ENCODE assay signal across 13 cellular contexts in genomic region chr1:153345187-153346066, GRCh38. TPM values are rescaled to one million over a fixed set of nuclear protein-coding genes. Genes with fewer than 3 reads are reported as not detected.
DNase-seq lines count a peak whose midpoint lies in the region; ATAC-seq and TF ChIP-seq lines count a peak whose summit lies in the region.
"Had no signal": no experiment of that assay in that cellular context is flagged by ENCODE, and none has a peak within 500 bp of the region (broad histone marks: within the 10 kb centered on the region; RNA-seq: fewer than 3 reads in every experiment).

No MANE protein-coding gene starts in this region.

- TF ChIP-seq CTCF in activated CD8-positive, alpha-beta T cell treated with anti-CD3 and anti-CD28 coated beads for 36 hours (IDR thresholded peaks at IDR 0.05): no peak

- DNase-seq in T-helper 1 cell (no peak), NCI-H2227 treated with DMSO at 0.1 percent for 48 hours (lab: John Stamatoyannopoulos, UW) (no peak), amniotic stem cell (lab: John Stamatoyannopoulos, UW) (no peak), NOMO-1 treated with DMSO at 0.1 percent for 48 hours (lab: John Stamatoyannopoulos, UW; ENCODE audit: unreplicated experiment) (no peak)
- peak; percentile 68 for DNase-seq in Jurkat, Clone E6-1 (ENCODE audit: low read depth, low spot score)
- DNase-seq in activated CD8-positive, alpha-beta T cell treated with anti-CD3 and anti-CD28 coated beads for 36 hours: peak; percentile 32
- peak in 1 of 2 donors; percentile 48 for DNase-seq in stimulated activated effector memory CD8-positive, alpha-beta T cell treated with anti-CD3 and anti-CD28 coated beads, Interleukin-12 subunit alpha, Interleukin-12 subunit beta, amount 100 ng/mL, for 72 hours (ENCODE audit: low spot score in 2 of 2)
- DNase-seq: DND-41, dorsolateral prefrontal cortex, foreskin fibroblast had no signal

- H3K4me1 Mint-ChIP-seq in T-helper 1 cell treated with Interleukin-12 subunit alpha and Interleukin-12 subunit beta and Interleukin-4 antibody, amounts not matched to agents 30 μg/mL and 1 μg/mL, for 36 hours (ENCODE audit: low read depth): peaks cover 43% of the 10 kb centered on the region
- H3K4me1 Mint-ChIP-seq in activated CD8-positive, alpha-beta T cell treated with anti-CD3 and anti-CD28 coated beads for 36 hours (ENCODE audit: low read depth): peaks cover 36% of the 10 kb centered on the region
- peaks cover 25% of the 10 kb centered on the region for H3K4me1 Mint-ChIP-seq in stimulated activated effector memory CD8-positive, alpha-beta T cell treated with anti-CD3 and anti-CD28 coated beads, Interleukin-12 subunit alpha, Interleukin-12 subunit beta, amount 100 ng/mL, for 72 hours

- intact Hi-C loops in activated CD8-positive, alpha-beta T cell treated with anti-CD3 and anti-CD28 coated beads for 36 hours (cut with micrococcal nuclease): no loop called here

- POLR2A ChIA-PET in activated CD8-positive, alpha-beta T cell treated with anti-CD3 and anti-CD28 coated beads for 36 hours (lab: Charles Lee): interaction anchor here (1.2 kb wide), 1 partner anchor 8 kb away, joined by 4 read pairs; no protein-coding TSS in a partner anchor

- peak overlapping the region; percentile 53 for H3K4me3 Mint-ChIP-seq in T-helper 1 cell treated with Interleukin-12 subunit alpha and Interleukin-12 subunit beta and Interleukin-4 antibody, amounts not matched to agents 30 μg/mL and 1 μg/mL, for 36 hours
- no peak overlapping the region for H3K4me3 Mint-ChIP-seq in activated CD8-positive, alpha-beta T cell treated with anti-CD3 and anti-CD28 coated beads for 36 hours
- H3K4me3 Mint-ChIP-seq in stimulated activated effector memory CD8-positive, alpha-beta T cell treated with anti-CD3 and anti-CD28 coated beads, Interleukin-12 subunit alpha, Interleukin-12 subunit beta, amount 100 ng/mL, for 72 hours: peak overlapping the region; percentile 4

- no peaks in the 10 kb centered on the region for H3K36me3 Mint-ChIP-seq in T-helper 1 cell treated with Interleukin-12 subunit alpha and Interleukin-12 subunit beta and Interleukin-4 antibody, amounts not matched to agents 30 μg/mL and 1 μg/mL, for 36 hours (ENCODE audit: low read depth)
- no peaks in the 10 kb centered on the region for H3K36me3 Mint-ChIP-seq in activated CD8-positive, alpha-beta T cell treated with anti-CD3 and anti-CD28 coated beads for 36 hours (ENCODE audit: low read depth)
- H3K36me3 Mint-ChIP-seq in stimulated activated effector memory CD8-positive, alpha-beta T cell treated with anti-CD3 and anti-CD28 coated beads, Interleukin-12 subunit alpha, Interleukin-12 subunit beta, amount 100 ng/mL, for 72 hours: no peaks in the 10 kb centered on the region

- H3K9me3 Mint-ChIP-seq in T-helper 1 cell treated with Interleukin-12 subunit alpha and Interleukin-12 subunit beta and Interleukin-4 antibody, amounts not matched to agents 30 μg/mL and 1 μg/mL, for 36 hours: no peaks in the 10 kb centered on the region
- H3K9me3 Mint-ChIP-seq in activated CD8-positive, alpha-beta T cell treated with anti-CD3 and anti-CD28 coated beads for 36 hours: no peaks in the 10 kb centered on the region
- H3K9me3 Mint-ChIP-seq in stimulated activated effector memory CD8-positive, alpha-beta T cell treated with anti-CD3 and anti-CD28 coated beads, Interleukin-12 subunit alpha, Interleukin-12 subunit beta, amount 100 ng/mL, for 72 hours: no peaks in the 10 kb centered on the region

- CTCF ChIA-PET in activated CD8-positive, alpha-beta T cell treated with anti-CD3 and anti-CD28 coated beads for 36 hours (lab: Charles Lee): interaction anchor here (0.6 to 6.4 kb wide), 4 partner anchors 9 to 165 kb away, joined by 3 to 35 read pairs (median 4); no protein-coding TSS in a partner anchor

- peak overlapping the region; percentile 71 for H3K27ac Mint-ChIP-seq in T-helper 1 cell treated with Interleukin-12 subunit alpha and Interleukin-12 subunit beta and Interleukin-4 antibody, amounts not matched to agents 30 μg/mL and 1 μg/mL, for 36 hours
- no peak overlapping the region for H3K27ac Mint-ChIP-seq in activated CD8-positive, alpha-beta T cell treated with anti-CD3 and anti-CD28 coated beads for 36 hours
- H3K27ac Mint-ChIP-seq in stimulated activated effector memory CD8-positive, alpha-beta T cell treated with anti-CD3 and anti-CD28 coated beads, Interleukin-12 subunit alpha, Interleukin-12 subunit beta, amount 100 ng/mL, for 72 hours: no peak overlapping the region

- peak; percentile 46 for ATAC-seq in activated CD8-positive, alpha-beta T cell treated with anti-CD3 and anti-CD28 coated beads for 36 hours
- ATAC-seq in stimulated activated effector memory CD8-positive, alpha-beta T cell treated with anti-CD3 and anti-CD28 coated beads, Interleukin-12 subunit alpha, Interleukin-12 subunit beta, amount 100 ng/mL, for 72 hours: no peak

- H3K27me3 Mint-ChIP-seq in T-helper 1 cell treated with Interleukin-12 subunit alpha and Interleukin-12 subunit beta and Interleukin-4 antibody, amounts not matched to agents 30 μg/mL and 1 μg/mL, for 36 hours (ENCODE audit: low read depth): peaks cover 33% of the 10 kb centered on the region
- H3K27me3 Mint-ChIP-seq in activated CD8-positive, alpha-beta T cell treated with anti-CD3 and anti-CD28 coated beads for 36 hours: peaks cover 24% of the 10 kb centered on the region

- peak overlapping the region; percentile 32 for H3K4me3 ChIP-seq in Jurkat, Clone E6-1 (ENCODE audit: low read length)
- H3K4me3 ChIP-seq: adrenal gland, dorsolateral prefrontal cortex, right atrium auricular region had no signal

RNA-seq across cellular contexts. Expression of gene PGLYRP4, which starts 3.2 kb away (rescaled TPM):
- 1.1 TPM for polyA plus RNA-seq in Jurkat, Clone E6-1 (2012; ENCODE audit: insufficient read depth, insufficient read length)
- not detected for total RNA-seq in activated CD8-positive, alpha-beta T cell treated with anti-CD3 and anti-CD28 coated beads for 36 hours
- total RNA-seq: adrenal gland, dorsolateral prefrontal cortex, right atrium auricular region had no signal
- polyA plus RNA-seq: adrenal gland had no signal

RNA-seq across cellular contexts. Expression of gene S100A9, which starts 12.2 kb away (rescaled TPM):
- not detected for polyA plus RNA-seq in Jurkat, Clone E6-1 (2012; ENCODE audit: insufficient read depth, insufficient read length)
- total RNA-seq in activated CD8-positive, alpha-beta T cell treated with anti-CD3 and anti-CD28 coated beads for 36 hours: not detected

RNA-seq across cellular contexts. Expression of gene S100A12, which starts 30.0 kb away (rescaled TPM):
- not detected for polyA plus RNA-seq in Jurkat, Clone E6-1 (2012; ENCODE audit: insufficient read depth, insufficient read length)
- total RNA-seq in activated CD8-positive, alpha-beta T cell treated with anti-CD3 and anti-CD28 coated beads for 36 hours: not detected

RNA-seq across cellular contexts. Expression of gene PGLYRP3, which starts 32.7 kb away (rescaled TPM):
- polyA plus RNA-seq in Jurkat, Clone E6-1 (2012; ENCODE audit: insufficient read depth, insufficient read length): not detected
- total RNA-seq in activated CD8-positive, alpha-beta T cell treated with anti-CD3 and anti-CD28 coated beads for 36 hours: not detected
- total RNA-seq: adrenal gland, dorsolateral prefrontal cortex, right atrium auricular region had no signal
- polyA plus RNA-seq: adrenal gland had no signal

RNA-seq across cellular contexts. Expression of gene S100A8, which starts 45.4 kb away (rescaled TPM):
- not detected for polyA plus RNA-seq in Jurkat, Clone E6-1 (2012; ENCODE audit: insufficient read depth, insufficient read length)
- total RNA-seq in activated CD8-positive, alpha-beta T cell treated with anti-CD3 and anti-CD28 coated beads for 36 hours: not detected

Comparison
In these comparisons a context has a peak if more than half of its experiments do, and no peak if none do; other contexts are left out.
1. DNase-seq: peak in Jurkat, Clone E6-1 (single experiment) and activated CD8-positive, alpha-beta T cell treated with anti-CD3 and anti-CD28 coated beads for 36 hours (single experiment); none in T-helper 1 cell (0 of 5), NCI-H2227 treated with DMSO at 0.1 percent for 48 hours (single experiment), amniotic stem cell (single experiment) and NOMO-1 treated with DMSO at 0.1 percent for 48 hours (single experiment).